ENCODE assay signal across 1 cellular context in the genomic region with DNA sequence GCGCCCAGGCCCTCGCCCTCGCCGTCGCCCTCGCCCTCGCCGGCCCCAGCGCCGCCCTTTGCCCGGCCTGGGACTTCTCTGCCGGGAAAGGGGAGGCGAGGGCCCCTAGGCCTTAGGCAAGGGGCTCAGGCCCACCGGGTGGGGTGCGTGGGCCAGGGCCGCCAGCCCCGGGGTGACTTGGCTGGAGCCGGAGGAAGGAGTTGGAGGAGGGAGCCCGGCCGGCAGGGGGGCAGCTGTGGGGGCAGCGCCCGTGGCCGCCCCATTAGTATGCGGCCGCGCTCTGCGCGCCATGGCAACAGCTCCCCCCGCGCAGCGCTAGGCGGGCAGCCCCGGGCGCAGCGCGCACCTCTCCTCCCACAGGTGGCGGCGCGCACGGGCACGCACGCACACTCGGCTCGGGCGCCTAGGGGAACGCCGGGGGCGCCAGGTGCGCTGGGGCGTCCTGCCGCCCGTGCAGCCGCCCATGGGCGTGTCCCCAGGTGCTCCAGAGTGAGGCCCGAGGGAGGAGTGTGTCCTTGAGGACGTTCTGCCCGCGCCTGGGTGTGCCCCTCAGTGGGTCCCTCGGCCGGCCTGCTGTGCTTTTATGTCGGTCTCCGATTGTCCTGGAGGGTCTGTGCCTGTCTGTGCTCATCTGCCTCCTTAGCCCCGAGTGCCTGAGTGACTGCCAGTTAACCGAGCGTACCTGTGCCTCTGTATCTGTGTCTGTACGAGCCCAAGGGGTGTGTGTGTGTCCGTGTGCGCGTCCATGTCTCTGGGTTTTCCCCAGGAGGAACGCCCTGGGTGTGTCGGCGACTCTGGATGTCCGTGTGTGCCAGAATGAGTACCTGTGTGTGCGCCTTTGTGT.
A peak's percentile ranks its signal among the peaks of the same experiment; 100 is the strongest.
TF ChIP-seq lines count a peak whose summit lies in the region.

No MANE protein-coding gene starts in this region.

TF ChIP-seq in HepG2, 621 proteins besides CTCF, POLR2A, EP300 and RAD21 (continued from another document and continues in another):
- TF ChIP-seq, protein P1, sequence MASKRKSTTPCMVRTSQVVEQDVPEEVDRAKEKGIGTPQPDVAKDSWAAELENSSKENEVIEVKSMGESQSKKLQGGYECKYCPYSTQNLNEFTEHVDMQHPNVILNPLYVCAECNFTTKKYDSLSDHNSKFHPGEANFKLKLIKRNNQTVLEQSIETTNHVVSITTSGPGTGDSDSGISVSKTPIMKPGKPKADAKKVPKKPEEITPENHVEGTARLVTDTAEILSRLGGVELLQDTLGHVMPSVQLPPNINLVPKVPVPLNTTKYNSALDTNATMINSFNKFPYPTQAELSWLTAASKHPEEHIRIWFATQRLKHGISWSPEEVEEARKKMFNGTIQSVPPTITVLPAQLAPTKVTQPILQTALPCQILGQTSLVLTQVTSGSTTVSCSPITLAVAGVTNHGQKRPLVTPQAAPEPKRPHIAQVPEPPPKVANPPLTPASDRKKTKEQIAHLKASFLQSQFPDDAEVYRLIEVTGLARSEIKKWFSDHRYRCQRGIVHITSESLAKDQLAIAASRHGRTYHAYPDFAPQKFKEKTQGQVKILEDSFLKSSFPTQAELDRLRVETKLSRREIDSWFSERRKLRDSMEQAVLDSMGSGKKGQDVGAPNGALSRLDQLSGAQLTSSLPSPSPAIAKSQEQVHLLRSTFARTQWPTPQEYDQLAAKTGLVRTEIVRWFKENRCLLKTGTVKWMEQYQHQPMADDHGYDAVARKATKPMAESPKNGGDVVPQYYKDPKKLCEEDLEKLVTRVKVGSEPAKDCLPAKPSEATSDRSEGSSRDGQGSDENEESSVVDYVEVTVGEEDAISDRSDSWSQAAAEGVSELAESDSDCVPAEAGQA (IDR thresholded peaks at IDR 0.05; ENCODE audit: low read depth), result no peak
- TF ChIP-seq, protein P1 (CRISPR knock-in tag; IDR thresholded peaks at IDR 0.05; ENCODE audit: borderline replicate concordance), result no peak
- TF ChIP-seq, protein P2, sequence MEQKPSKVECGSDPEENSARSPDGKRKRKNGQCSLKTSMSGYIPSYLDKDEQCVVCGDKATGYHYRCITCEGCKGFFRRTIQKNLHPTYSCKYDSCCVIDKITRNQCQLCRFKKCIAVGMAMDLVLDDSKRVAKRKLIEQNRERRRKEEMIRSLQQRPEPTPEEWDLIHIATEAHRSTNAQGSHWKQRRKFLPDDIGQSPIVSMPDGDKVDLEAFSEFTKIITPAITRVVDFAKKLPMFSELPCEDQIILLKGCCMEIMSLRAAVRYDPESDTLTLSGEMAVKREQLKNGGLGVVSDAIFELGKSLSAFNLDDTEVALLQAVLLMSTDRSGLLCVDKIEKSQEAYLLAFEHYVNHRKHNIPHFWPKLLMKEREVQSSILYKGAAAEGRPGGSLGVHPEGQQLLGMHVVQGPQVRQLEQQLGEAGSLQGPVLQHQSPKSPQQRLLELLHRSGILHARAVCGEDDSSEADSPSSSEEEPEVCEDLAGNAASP (CRISPR knock-in tag; IDR thresholded peaks at IDR 0.05; ENCODE audit: borderline replicate concordance), result 0 out of 2 replicates have a peak, but pooled peaks have one; percentile 14
- TF ChIP-seq ZNF44 (CRISPR knock-in tag; IDR thresholded peaks at IDR 0.05) (no peak), ZNF383 (CRISPR knock-in tag; IDR thresholded peaks at IDR 0.05; ENCODE audit: borderline replicate concordance) (no peak), TMF1 (CRISPR knock-in tag; IDR thresholded peaks at IDR 0.05; ENCODE audit: low read depth) (0 out of 2 replicates have a peak, but pooled peaks have one; percentile 43), NR2F6 (IDR thresholded peaks at IDR 0.05) (no peak), NR2F6 (CRISPR knock-in tag; IDR thresholded peaks at IDR 0.05) (no peak), CHD2 (IDR thresholded peaks at IDR 0.05; ENCODE audit: low read depth, low read length) (no peak), ZNF296 (CRISPR knock-in tag; conservative IDR thresholded peaks at IDR 0.05) (no peak), MEIS1 (CRISPR knock-in tag; IDR thresholded peaks at IDR 0.05; ENCODE audit: borderline replicate concordance) (no peak), ZNF746 (CRISPR knock-in tag; IDR thresholded peaks at IDR 0.05) (no peak), ZKSCAN1 (IDR thresholded peaks at IDR 0.05; ENCODE audit: low read length) (no peak), DR1 (CRISPR knock-in tag; IDR thresholded peaks at IDR 0.05) (no peak), ZBTB20 (CRISPR knock-in tag; IDR thresholded peaks at IDR 0.05; ENCODE audit: borderline replicate concordance, low read depth) (no peak), ZNF552 (CRISPR knock-in tag; IDR thresholded peaks at IDR 0.05; ENCODE audit: borderline replicate concordance) (no peak), SRSF1 (optimal IDR thresholded peaks at IDR 0.05; ENCODE audit: low read depth, low read length) (no peak), AGO2 (optimal IDR thresholded peaks at IDR 0.05; ENCODE audit: low read depth, low read length) (peak; percentile 79), ASH2L (IDR thresholded peaks at IDR 0.05; ENCODE audit: insufficient read length, low read depth, low read length) (peak; percentile 9), AKAP8 (CRISPR knock-in tag; IDR thresholded peaks at IDR 0.05) (no peak; the same call in 1 of the 2 replicates), ZNF709 (CRISPR knock-in tag; IDR thresholded peaks at IDR 0.05) (peak; percentile 57; the same call in 1 of the 2 replicates), SOX13 (IDR thresholded peaks at IDR 0.05) (no peak), SOX13 (CRISPR knock-in tag; conservative IDR thresholded peaks at IDR 0.05 in 1 of 2, IDR thresholded peaks at IDR 0.05 in 1 of 2) (no peak), ZFYVE20 (CRISPR knock-in tag; IDR thresholded peaks at IDR 0.05; ENCODE audit: borderline replicate concordance, low read depth) (no peak), ZNF326 (CRISPR knock-in tag; IDR thresholded peaks at IDR 0.05; ENCODE audit: borderline replicate concordance) (no peak), ZSCAN31 (CRISPR knock-in tag; IDR thresholded peaks at IDR 0.05; ENCODE audit: low read depth) (no peak), ZBTB42 (CRISPR knock-in tag; IDR thresholded peaks at IDR 0.05) (no peak), RBM22 (optimal IDR thresholded peaks at IDR 0.05; ENCODE audit: low read length) (no peak), ZNF766 (CRISPR knock-in tag; IDR thresholded peaks at IDR 0.05; ENCODE audit: borderline replicate concordance) (no peak), SP140L (CRISPR knock-in tag; IDR thresholded peaks at IDR 0.05; ENCODE audit: borderline replicate concordance) (no peak), SMAD3 (CRISPR knock-in tag; IDR thresholded peaks at IDR 0.05) (no peak), POLR2AphosphoS2 (IDR thresholded peaks at IDR 0.05; ENCODE audit: low read depth, low read length) (no peak), STAG1 (CRISPR knock-in tag; IDR thresholded peaks at IDR 0.05) (no peak), ARNT2 (CRISPR knock-in tag; IDR thresholded peaks at IDR 0.05; ENCODE audit: low read depth) (peak; percentile 62; the same call in 1 of the 2 replicates), ZNF605 (CRISPR knock-in tag; IDR thresholded peaks at IDR 0.05) (no peak)
- TF ChIP-seq, protein P3, sequence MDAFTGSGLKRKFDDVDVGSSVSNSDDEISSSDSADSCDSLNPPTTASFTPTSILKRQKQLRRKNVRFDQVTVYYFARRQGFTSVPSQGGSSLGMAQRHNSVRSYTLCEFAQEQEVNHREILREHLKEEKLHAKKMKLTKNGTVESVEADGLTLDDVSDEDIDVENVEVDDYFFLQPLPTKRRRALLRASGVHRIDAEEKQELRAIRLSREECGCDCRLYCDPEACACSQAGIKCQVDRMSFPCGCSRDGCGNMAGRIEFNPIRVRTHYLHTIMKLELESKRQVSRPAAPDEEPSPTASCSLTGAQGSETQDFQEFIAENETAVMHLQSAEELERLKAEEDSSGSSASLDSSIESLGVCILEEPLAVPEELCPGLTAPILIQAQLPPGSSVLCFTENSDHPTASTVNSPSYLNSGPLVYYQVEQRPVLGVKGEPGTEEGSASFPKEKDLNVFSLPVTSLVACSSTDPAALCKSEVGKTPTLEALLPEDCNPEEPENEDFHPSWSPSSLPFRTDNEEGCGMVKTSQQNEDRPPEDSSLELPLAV (CRISPR knock-in tag; conservative IDR thresholded peaks at IDR 0.05; ENCODE audit: low read depth), result no peak
- TF ChIP-seq, protein P4, sequence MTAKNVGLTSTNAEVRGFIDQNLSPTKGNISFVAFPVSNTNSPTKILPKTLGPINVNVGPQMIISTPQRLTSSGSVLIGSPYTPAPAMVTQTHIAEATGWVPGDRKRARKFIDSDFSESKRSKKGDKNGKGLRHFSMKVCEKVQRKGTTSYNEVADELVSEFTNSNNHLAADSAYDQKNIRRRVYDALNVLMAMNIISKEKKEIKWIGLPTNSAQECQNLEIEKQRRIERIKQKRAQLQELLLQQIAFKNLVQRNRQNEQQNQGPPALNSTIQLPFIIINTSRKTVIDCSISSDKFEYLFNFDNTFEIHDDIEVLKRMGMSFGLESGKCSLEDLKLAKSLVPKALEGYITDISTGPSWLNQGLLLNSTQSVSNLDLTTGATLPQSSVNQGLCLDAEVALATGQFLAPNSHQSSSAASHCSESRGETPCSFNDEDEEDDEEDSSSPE (CRISPR knock-in tag; IDR thresholded peaks at IDR 0.05), result peak; percentile 37; the same call in 1 of the 2 replicates
- TF ChIP-seq, protein P5, sequence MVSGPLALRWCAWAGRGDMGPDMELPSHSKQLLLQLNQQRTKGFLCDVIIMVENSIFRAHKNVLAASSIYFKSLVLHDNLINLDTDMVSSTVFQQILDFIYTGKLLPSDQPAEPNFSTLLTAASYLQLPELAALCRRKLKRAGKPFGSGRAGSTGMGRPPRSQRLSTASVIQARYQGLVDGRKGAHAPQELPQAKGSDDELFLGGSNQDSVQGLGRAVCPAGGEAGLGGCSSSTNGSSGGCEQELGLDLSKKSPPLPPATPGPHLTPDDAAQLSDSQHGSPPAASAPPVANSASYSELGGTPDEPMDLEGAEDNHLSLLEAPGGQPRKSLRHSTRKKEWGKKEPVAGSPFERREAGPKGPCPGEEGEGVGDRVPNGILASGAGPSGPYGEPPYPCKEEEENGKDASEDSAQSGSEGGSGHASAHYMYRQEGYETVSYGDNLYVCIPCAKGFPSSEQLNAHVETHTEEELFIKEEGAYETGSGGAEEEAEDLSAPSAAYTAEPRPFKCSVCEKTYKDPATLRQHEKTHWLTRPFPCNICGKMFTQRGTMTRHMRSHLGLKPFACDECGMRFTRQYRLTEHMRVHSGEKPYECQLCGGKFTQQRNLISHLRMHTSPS (CRISPR knock-in tag; IDR thresholded peaks at IDR 0.05; ENCODE audit: low read depth), result no peak; the same call in 1 of the 2 replicates
- TF ChIP-seq, protein P6, sequence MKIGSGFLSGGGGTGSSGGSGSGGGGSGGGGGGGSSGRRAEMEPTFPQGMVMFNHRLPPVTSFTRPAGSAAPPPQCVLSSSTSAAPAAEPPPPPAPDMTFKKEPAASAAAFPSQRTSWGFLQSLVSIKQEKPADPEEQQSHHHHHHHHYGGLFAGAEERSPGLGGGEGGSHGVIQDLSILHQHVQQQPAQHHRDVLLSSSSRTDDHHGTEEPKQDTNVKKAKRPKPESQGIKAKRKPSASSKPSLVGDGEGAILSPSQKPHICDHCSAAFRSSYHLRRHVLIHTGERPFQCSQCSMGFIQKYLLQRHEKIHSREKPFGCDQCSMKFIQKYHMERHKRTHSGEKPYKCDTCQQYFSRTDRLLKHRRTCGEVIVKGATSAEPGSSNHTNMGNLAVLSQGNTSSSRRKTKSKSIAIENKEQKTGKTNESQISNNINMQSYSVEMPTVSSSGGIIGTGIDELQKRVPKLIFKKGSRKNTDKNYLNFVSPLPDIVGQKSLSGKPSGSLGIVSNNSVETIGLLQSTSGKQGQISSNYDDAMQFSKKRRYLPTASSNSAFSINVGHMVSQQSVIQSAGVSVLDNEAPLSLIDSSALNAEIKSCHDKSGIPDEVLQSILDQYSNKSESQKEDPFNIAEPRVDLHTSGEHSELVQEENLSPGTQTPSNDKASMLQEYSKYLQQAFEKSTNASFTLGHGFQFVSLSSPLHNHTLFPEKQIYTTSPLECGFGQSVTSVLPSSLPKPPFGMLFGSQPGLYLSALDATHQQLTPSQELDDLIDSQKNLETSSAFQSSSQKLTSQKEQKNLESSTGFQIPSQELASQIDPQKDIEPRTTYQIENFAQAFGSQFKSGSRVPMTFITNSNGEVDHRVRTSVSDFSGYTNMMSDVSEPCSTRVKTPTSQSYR (CRISPR knock-in tag; IDR thresholded peaks at IDR 0.05; ENCODE audit: borderline replicate concordance), result no peak
- TF ChIP-seq, protein P7, sequence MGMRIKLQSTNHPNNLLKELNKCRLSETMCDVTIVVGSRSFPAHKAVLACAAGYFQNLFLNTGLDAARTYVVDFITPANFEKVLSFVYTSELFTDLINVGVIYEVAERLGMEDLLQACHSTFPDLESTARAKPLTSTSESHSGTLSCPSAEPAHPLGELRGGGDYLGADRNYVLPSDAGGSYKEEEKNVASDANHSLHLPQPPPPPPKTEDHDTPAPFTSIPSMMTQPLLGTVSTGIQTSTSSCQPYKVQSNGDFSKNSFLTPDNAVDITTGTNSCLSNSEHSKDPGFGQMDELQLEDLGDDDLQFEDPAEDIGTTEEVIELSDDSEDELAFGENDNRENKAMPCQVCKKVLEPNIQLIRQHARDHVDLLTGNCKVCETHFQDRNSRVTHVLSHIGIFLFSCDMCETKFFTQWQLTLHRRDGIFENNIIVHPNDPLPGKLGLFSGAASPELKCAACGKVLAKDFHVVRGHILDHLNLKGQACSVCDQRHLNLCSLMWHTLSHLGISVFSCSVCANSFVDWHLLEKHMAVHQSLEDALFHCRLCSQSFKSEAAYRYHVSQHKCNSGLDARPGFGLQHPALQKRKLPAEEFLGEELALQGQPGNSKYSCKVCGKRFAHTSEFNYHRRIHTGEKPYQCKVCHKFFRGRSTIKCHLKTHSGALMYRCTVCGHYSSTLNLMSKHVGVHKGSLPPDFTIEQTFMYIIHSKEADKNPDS (CRISPR knock-in tag; IDR thresholded peaks at IDR 0.05), result no peak
